ENCODE assay signal across 1 cellular context in the genomic region with DNA sequence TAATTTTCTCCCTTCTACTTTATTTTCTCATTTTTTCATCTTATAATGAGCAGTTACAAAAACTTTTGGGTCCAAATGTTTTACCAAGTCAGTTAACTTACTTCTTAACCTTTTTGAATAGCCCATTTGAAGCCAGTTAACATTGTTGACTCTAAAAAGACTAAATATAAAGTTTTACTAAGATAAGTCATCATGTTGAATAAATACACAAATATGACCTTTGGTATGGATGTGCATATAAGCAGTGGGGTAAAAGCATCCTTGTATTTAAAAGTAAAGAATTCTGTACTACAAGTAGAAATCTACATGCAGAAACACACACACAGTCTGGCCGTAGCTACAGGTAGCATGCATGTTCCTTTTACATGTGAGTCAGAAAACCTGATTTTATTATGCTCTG.
TF ChIP-seq lines count a peak whose summit lies in the region.

No MANE protein-coding gene starts in this region.

TF ChIP-seq in IMR-90, 13 proteins besides CTCF, POLR2A, EP300 and RAD21 (continued from another document):
- TF ChIP-seq, protein P1, sequence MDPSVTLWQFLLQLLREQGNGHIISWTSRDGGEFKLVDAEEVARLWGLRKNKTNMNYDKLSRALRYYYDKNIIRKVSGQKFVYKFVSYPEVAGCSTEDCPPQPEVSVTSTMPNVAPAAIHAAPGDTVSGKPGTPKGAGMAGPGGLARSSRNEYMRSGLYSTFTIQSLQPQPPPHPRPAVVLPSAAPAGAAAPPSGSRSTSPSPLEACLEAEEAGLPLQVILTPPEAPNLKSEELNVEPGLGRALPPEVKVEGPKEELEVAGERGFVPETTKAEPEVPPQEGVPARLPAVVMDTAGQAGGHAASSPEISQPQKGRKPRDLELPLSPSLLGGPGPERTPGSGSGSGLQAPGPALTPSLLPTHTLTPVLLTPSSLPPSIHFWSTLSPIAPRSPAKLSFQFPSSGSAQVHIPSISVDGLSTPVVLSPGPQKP (IDR thresholded peaks at IDR 0.05; ENCODE audit: borderline replicate concordance, low read depth, low read length), result no peak
- TF ChIP-seq FOS (IDR thresholded peaks at IDR 0.05; ENCODE audit: low read depth, low read length), result no peak
- TF ChIP-seq CHD1 (IDR thresholded peaks at IDR 0.05; ENCODE audit: low read depth, low read length), result no peak
- no peak for TF ChIP-seq BHLHE40 (IDR thresholded peaks at IDR 0.05; ENCODE audit: low read depth, low read length)
- no peak for TF ChIP-seq MAZ (IDR thresholded peaks at IDR 0.05; ENCODE audit: borderline replicate concordance, low read depth, low read length)
- no peak for TF ChIP-seq RFX5 (IDR thresholded peaks at IDR 0.05; ENCODE audit: low read depth, low read length)
- TF ChIP-seq, protein P2, sequence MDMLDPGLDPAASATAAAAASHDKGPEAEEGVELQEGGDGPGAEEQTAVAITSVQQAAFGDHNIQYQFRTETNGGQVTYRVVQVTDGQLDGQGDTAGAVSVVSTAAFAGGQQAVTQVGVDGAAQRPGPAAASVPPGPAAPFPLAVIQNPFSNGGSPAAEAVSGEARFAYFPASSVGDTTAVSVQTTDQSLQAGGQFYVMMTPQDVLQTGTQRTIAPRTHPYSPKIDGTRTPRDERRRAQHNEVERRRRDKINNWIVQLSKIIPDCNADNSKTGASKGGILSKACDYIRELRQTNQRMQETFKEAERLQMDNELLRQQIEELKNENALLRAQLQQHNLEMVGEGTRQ (IDR thresholded peaks at IDR 0.05; ENCODE audit: low read depth, low read length), result no peak
- TF ChIP-seq CEBPB (IDR thresholded peaks at IDR 0.05; ENCODE audit: low read depth, low read length), result no peak
- TF ChIP-seq MXI1 (IDR thresholded peaks at IDR 0.05; ENCODE audit: borderline replicate concordance, low read depth, low read length), result no peak
- no peak for TF ChIP-seq RCOR1 (IDR thresholded peaks at IDR 0.05; ENCODE audit: insufficient replicate concordance, low read length)
